ENCODE assay signal across 35 cellular contexts in the genomic region with DNA sequence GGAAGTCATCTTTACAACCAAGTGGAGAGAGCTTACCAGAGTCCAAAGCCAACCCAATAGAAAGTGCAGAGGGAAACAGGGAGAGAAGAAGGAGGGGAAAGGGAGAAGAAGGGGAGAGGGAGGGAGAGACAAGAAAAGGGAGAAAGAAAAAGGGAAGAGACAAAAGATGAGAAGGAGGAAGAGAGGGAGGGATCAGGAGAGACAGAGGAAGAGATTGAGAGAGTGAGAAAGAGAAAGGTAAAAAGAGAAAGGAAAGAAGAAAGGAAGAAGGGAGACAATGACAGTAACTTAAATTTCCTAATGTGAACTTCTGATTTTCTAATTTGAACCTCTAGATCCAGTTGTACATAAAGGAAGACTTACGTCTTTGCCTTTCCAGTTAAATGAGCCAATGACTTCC. TPM values are rescaled to one million over a fixed set of nuclear protein-coding genes. Genes with fewer than 3 reads are reported as not detected.
DNase-seq lines count a peak whose midpoint lies in the region; ATAC-seq and TF ChIP-seq lines count a peak whose summit lies in the region.
"Had no signal": no experiment of that assay in that cellular context is flagged by ENCODE, and none has a peak within 500 bp of the region (broad histone marks: within the 10 kb centered on the region; RNA-seq: fewer than 3 reads in every experiment).

No MANE protein-coding gene starts in this region.

- H3K4me1 ChIP-seq in HEK293 (ENCODE audit: control insufficient read depth, insufficient read depth, low read length) (peaks cover 11% of the 10 kb centered on the region), Karpas-422 (ENCODE audit: low read length) (peaks cover 50% of the 10 kb centered on the region)
- H3K4me1 ChIP-seq: A549; BE2C; BLaER1; BLaER1 treated with 17β-estradiol and CSF1 and Interleukin-3, amounts not matched to agents 10 nM and 100 nM; Caco-2 had no signal

- H3K36me3 ChIP-seq in HEK293 (ENCODE audit: control insufficient read depth in 2 of 2, insufficient read depth in 1 of 2, low read length in 2 of 2), result no peaks in the 10 kb centered on the region
- H3K36me3 ChIP-seq in Karpas-422 (ENCODE audit: insufficient read depth, low read length), result no peaks in the 10 kb centered on the region; the same call in 1 of the 2 replicates
- H3K36me3 ChIP-seq: BE2C; BLaER1; BLaER1 treated with 17β-estradiol and CSF1 and Interleukin-3, amounts not matched to agents 10 nM and 100 nM had no signal

- 0 out of 2 replicates have a peak overlapping the region, but pooled peaks have one; percentile 34 for H2AFZ ChIP-seq in Karpas-422 (ENCODE audit: low read length)

- TF ChIP-seq CTCF in HEK293 (tag by site-specific recombination; IDR thresholded peaks at IDR 0.05), result no peak

- H3K4me1 Mint-ChIP-seq in activated T-cell treated with anti-CD3 and anti-CD28 coated beads, Interleukin-2, amount 50 U/mL, for 72 hours (ENCODE audit: low read depth), result no peaks in the 10 kb centered on the region
- no peaks in the 10 kb centered on the region for H3K4me1 Mint-ChIP-seq in activated T-cell treated with anti-CD3 and anti-CD28 coated beads, Interleukin-2, amount 50 U/mL, for 24 hours (ENCODE audit: low read depth)
- H3K4me1 Mint-ChIP-seq: B cell; CD14-positive monocyte; CD4-positive, alpha-beta memory T cell; CD4-positive, CD25-positive, alpha-beta regulatory T cell; CD8-positive, alpha-beta memory T cell had no signal

- H3K9me3 ChIP-seq in HEK293 (ENCODE audit: control insufficient read depth, insufficient read depth, low read depth, low read length) (no peaks in the 10 kb centered on the region), Karpas-422 (ENCODE audit: low read length) (no peaks in the 10 kb centered on the region)
- H3K9me3 ChIP-seq: A549; BE2C; BLaER1; BLaER1 treated with 17β-estradiol and CSF1 and Interleukin-3, amounts not matched to agents 10 nM and 100 nM; Caco-2 had no signal

- no peak overlapping the region for H3K4me3 Mint-ChIP-seq in activated T-cell treated with anti-CD3 and anti-CD28 coated beads, Interleukin-2, amount 50 U/mL, for 72 hours
- no peak overlapping the region for H3K4me3 Mint-ChIP-seq in activated T-cell treated with anti-CD3 and anti-CD28 coated beads, Interleukin-2, amount 50 U/mL, for 24 hours
- H3K4me3 Mint-ChIP-seq: B cell; CD4-positive, alpha-beta memory T cell; CD4-positive, alpha-beta T cell; CD4-positive, CD25-positive, alpha-beta regulatory T cell; CD8-positive, alpha-beta memory T cell; CD8-positive, alpha-beta T cell had no signal

- H3K4me3 ChIP-seq in HEK293 (ENCODE audit: low read depth, low read length), result no peak overlapping the region
- peak overlapping the region; percentile 27; the same call in 1 of the 2 replicates for H3K4me3 ChIP-seq in Karpas-422 (ENCODE audit: low read length)
- H3K4me3 ChIP-seq: A549; BLaER1; BLaER1 treated with 17β-estradiol and CSF1 and Interleukin-3, amounts not matched to agents 10 nM and 100 nM had no signal

- no peaks in the 10 kb centered on the region for H3K27me3 ChIP-seq in Karpas-422 (ENCODE audit: low read length)
- H3K27me3 ChIP-seq: BE2C; BLaER1; BLaER1 treated with 17β-estradiol and CSF1 and Interleukin-3, amounts not matched to agents 10 nM and 100 nM had no signal

- H3K27ac ChIP-seq in HEK293 (ENCODE audit: extremely low read depth, low read depth, low read length) (no peak overlapping the region), Karpas-422 (ENCODE audit: low read length) (no peak overlapping the region; the same call in 1 of the 2 replicates)
- H3K27ac ChIP-seq: 22Rv1; A549; BLaER1; BLaER1 treated with 17β-estradiol and CSF1 and Interleukin-3, amounts not matched to agents 10 nM and 100 nM; C4-2B had no signal

- peaks cover 0 to 2% of the 10 kb centered on the region in 2 donors for H3K9me3 Mint-ChIP-seq in activated T-cell treated with anti-CD3 and anti-CD28 coated beads, Interleukin-2, amount 50 U/mL, for 72 hours
- no peaks in the 10 kb centered on the region for H3K9me3 Mint-ChIP-seq in activated T-cell treated with anti-CD3 and anti-CD28 coated beads, Interleukin-2, amount 50 U/mL, for 24 hours
- H3K9me3 Mint-ChIP-seq: CD14-positive monocyte; CD4-positive, alpha-beta T cell; CD8-positive, alpha-beta T cell had no signal

- H3K27me3 Mint-ChIP-seq in activated T-cell treated with anti-CD3 and anti-CD28 coated beads, Interleukin-2, amount 50 U/mL, for 72 hours (ENCODE audit: low read depth), result no peaks in the 10 kb centered on the region
- peaks cover 2% of the 10 kb centered on the region for H3K27me3 Mint-ChIP-seq in activated T-cell treated with anti-CD3 and anti-CD28 coated beads, Interleukin-2, amount 50 U/mL, for 24 hours
- H3K27me3 Mint-ChIP-seq: CD4-positive, alpha-beta T cell; CD4-positive, CD25-positive, alpha-beta regulatory T cell had no signal

- no peaks in the 10 kb centered on the region for H3K36me3 Mint-ChIP-seq in activated T-cell treated with anti-CD3 and anti-CD28 coated beads, Interleukin-2, amount 50 U/mL, for 72 hours (ENCODE audit: insufficient read depth in 2 of 2)
- no peaks in the 10 kb centered on the region for H3K36me3 Mint-ChIP-seq in activated T-cell treated with anti-CD3 and anti-CD28 coated beads, Interleukin-2, amount 50 U/mL, for 24 hours (ENCODE audit: low read depth)
- H3K36me3 Mint-ChIP-seq: CD14-positive monocyte; CD4-positive, alpha-beta memory T cell; CD4-positive, CD25-positive, alpha-beta regulatory T cell; CD8-positive, alpha-beta memory T cell; CD8-positive, alpha-beta T cell had no signal

- DNase-seq in activated T-cell treated with anti-CD3 and anti-CD28 coated beads, Interleukin-2, amount 50 U/mL, for 72 hours, result no peak
- DNase-seq in activated T-cell treated with anti-CD3 and anti-CD28 coated beads, Interleukin-2, amount 50 U/mL, for 24 hours, result no peak
- DNase-seq in CD1c-positive myeloid dendritic cell (ENCODE audit: extremely low spot score) (peak; percentile 17), Karpas-422 (no peak), hepatic stellate cell (ENCODE audit: low spot score) (no peak), NCI-H1092 treated with DMSO at 0.1 percent for 48 hours (lab: John Stamatoyannopoulos, UW) (no peak), NCI-H1436 (lab: John Stamatoyannopoulos, UW) (no peak)
- DNase-seq: 8988T; ACHN; AML-193; BE2C; C1 segment of cervical spinal cord; Caco-2; Calu3; CD4-positive, alpha-beta memory T cell; CD4-positive, alpha-beta T cell; CD4-positive, CD25-positive, alpha-beta regulatory T cell; CD8-positive, alpha-beta memory T cell; CD8-positive, alpha-beta T cell; COR-L47; DMS 273 treated with DMSO at 0.1 percent for 48 hours; DMS153; DMS53; DMS79; DMS79 treated with DMSO at 0.1 percent for 48 hours; DND-41; EL had no signal

- peak overlapping the region; percentile 31 for H3K27ac Mint-ChIP-seq in activated T-cell treated with anti-CD3 and anti-CD28 coated beads, Interleukin-2, amount 50 U/mL, for 72 hours
- no peak overlapping the region for H3K27ac Mint-ChIP-seq in activated T-cell treated with anti-CD3 and anti-CD28 coated beads, Interleukin-2, amount 50 U/mL, for 24 hours
- H3K27ac Mint-ChIP-seq: B cell; CD4-positive, alpha-beta memory T cell; CD4-positive, alpha-beta T cell; CD4-positive, CD25-positive, alpha-beta regulatory T cell; CD8-positive, alpha-beta memory T cell; CD8-positive, alpha-beta T cell had no signal

- no peak for ATAC-seq in activated T-cell treated with anti-CD3 and anti-CD28 coated beads, Interleukin-2, amount 50 U/mL, for 72 hours (replicated peaks in 1 of 2)
- ATAC-seq: A549; CD8-positive, alpha-beta T cell had no signal

- peak overlapping the region; percentile 57 for H3K4me2 ChIP-seq in Karpas-422 (ENCODE audit: low read depth, low read length, poor library complexity, severe bottlenecking)
- H3K4me2 ChIP-seq: A549; BLaER1; BLaER1 treated with 17β-estradiol and CSF1 and Interleukin-3, amounts not matched to agents 10 nM and 100 nM had no signal

- no peaks in the 10 kb centered on the region for H4K20me1 ChIP-seq in Karpas-422 (ENCODE audit: insufficient read depth, low read depth, low read length)
- H4K20me1 ChIP-seq: BLaER1; BLaER1 treated with 17β-estradiol and CSF1 and Interleukin-3, amounts not matched to agents 10 nM and 100 nM had no signal

- peaks cover 25% of the 10 kb centered on the region for H3K79me2 ChIP-seq in Karpas-422 (ENCODE audit: low read length)

- H3K9me2 ChIP-seq in Karpas-422 (replicated peaks; ENCODE audit: insufficient read depth, low read length), result no peaks in the 10 kb centered on the region

- peak overlapping the region; percentile 23; the same call in 1 of the 2 replicates for H3K9ac ChIP-seq in Karpas-422 (ENCODE audit: low read length)
- H3K9ac ChIP-seq: BLaER1; BLaER1 treated with 17β-estradiol and CSF1 and Interleukin-3, amounts not matched to agents 10 nM and 100 nM had no signal

- POLR2A ChIA-PET in HEK293 (lab: Yijun Ruan, JAX), result no interaction called here

- CTCF ChIA-PET in HEK293 (lab: Yijun Ruan, JAX), result no interaction called here

TF ChIP-seq in HEK293, 187 proteins besides CTCF, POLR2A, EP300 and RAD21:
- TF ChIP-seq ZNF114 (tag by site-specific recombination; IDR thresholded peaks at IDR 0.05), result no peak
- peak; percentile 44 for TF ChIP-seq ZNF366 (tag by site-specific recombination; conservative IDR thresholded peaks at IDR 0.05)
- peak; percentile 96 for TF ChIP-seq PRDM1 (tag by site-specific recombination; IDR thresholded peaks at IDR 0.05)
- TF ChIP-seq ZNF600 (tag by site-specific recombination; IDR thresholded peaks at IDR 0.05), result no peak

RNA-seq across cellular contexts. Expression of a gene that starts 20.7 kb away (rescaled TPM):
- 1 to 10 TPM in 1 of 2 donors, under 1 TPM in 1; 0.51 to 1.8 TPM for total RNA-seq in activated T-cell treated with anti-CD3 and anti-CD28 coated beads, Interleukin-2, amount 50 U/mL, for 72 hours
- total RNA-seq in Karpas-422 (2014; rRNA removed; shearing (Covaris generic); ENCODE audit: low replicate concordance), result 55.8 and 69.6 TPM in 2 replicates
- total RNA-seq: B cell; CD4-positive, CD25-positive, alpha-beta regulatory T cell; CD8-positive, alpha-beta memory T cell had no signal

Comparison
In these comparisons a context has a peak if more than half of its experiments do, and no peak if none do; other contexts are left out.
1. RNA of a gene that starts 20.7 kb away (total RNA-seq): 55.8 to 69.6 TPM in Karpas-422; 0.51 to 1.8 TPM in activated T-cell treated with anti-CD3 and anti-CD28 coated beads, Interleukin-2, amount 50 U/mL, for 72 hours; every median in the first group is over 10 times any median in the second.